Comparison of ENCODE assay signal across 9 cellular contexts in the genomic region with DNA sequence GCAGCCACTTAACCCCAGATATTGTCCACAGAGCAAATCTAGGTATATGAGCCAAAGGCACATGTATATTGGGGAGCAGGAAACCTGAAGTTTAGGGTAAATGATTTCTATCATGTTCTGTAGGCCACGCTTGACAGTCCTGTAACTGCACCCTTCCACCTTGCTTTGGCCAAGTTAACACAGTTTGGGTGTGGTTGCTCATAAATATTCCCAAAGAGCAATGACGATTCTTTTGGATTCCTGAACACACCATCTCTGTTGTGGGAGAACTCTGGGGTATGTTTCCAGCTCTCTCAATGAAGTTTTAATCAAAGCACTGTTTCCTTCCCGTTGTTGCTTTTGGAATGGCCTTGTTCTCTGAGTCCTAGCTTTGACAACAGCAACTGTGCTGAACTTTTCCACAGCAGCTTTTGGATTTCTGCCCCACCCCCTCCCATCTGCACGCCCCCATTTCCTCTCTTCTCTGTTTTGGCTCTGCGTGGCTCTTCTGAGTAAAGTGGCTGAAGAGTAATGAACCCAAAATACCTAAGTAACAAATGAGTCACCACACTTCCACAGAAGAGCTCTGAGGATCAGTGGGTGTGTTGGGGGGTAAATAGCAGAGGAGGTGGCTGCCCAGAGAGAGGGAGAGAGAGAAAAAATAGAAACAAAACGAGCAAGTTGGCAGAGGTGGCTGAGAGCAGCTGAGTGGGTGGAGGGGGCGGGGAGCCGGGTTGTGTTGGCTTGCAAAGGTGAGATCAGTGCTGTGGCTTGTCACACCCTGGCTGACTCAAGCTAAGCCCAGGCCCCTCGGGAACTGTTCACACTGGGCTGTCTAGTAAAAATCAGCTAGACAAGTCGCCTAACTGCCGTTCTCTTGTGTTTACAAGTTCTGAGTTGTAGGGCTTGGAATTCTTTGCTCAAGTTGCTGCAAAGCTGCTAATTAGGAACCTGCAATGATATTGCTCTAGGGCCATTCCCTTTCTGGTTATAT. TPM values are rescaled to one million over a fixed set of nuclear protein-coding genes. Genes with fewer than 3 reads are reported as not detected.
DNase-seq lines count a peak whose midpoint lies in the region; ATAC-seq, FAIRE-seq and TF ChIP-seq lines count a peak whose summit lies in the region.
"Had no signal": no experiment of that assay in that cellular context is flagged by ENCODE, and none has a peak within 500 bp of the region (broad histone marks: within the 10 kb centered on the region; RNA-seq: fewer than 3 reads in every experiment).

No MANE protein-coding gene starts in this region.

- POLR2A ChIA-PET in AG04449 (lab: Yijun Ruan, JAX), result interaction anchor here (0.7 to 1.4 kb wide), 7 partner anchors 27 to 1418 kb away, joined by 3 to 6 read pairs (median 4); partner anchors contain the start of gene RAP1A

- H3K4me1 ChIP-seq in tibial nerve, result peaks cover 5 to 44% (median 28%) of the 10 kb centered on the region in 4 donors

- WGBS in tibial nerve, 2 donors, result 7 to 9% methylated on average over 11 of the region's 11 CpGs

- TF ChIP-seq CTCF in AG04449 (IDR thresholded peaks at IDR 0.05; ENCODE audit: insufficient read depth, low read length, missing control alignments), result no peak
- TF ChIP-seq CTCF in tibial nerve (IDR thresholded peaks at IDR 0.05), result peak in 1 of 5 experiments; percentile 16

- FAIRE-seq in RCC 7860 (lab: Jason Lieb, UNC), result peak; percentile 87

- peak in 1 of 2 donors; percentile 62 for TF ChIP-seq EP300 in tibial nerve (IDR thresholded peaks at IDR 0.05)

- no peaks in the 10 kb centered on the region for H3K36me3 ChIP-seq in tibial nerve

- no peak for DNase-seq in AG04449 (ENCODE audit: low read depth, low spot score)
- DNase-seq in RCC 7860 (ENCODE audit: low spot score), result peak; percentile 88
- peak; percentile 68 for DNase-seq in activated gamma-delta T cell (lab: John Stamatoyannopoulos, UW)
- peak; percentile 90 for DNase-seq in glomerular visceral epithelial cell (ENCODE audit: extremely low spot score)
- DNase-seq in posterior vena cava (ENCODE audit: low spot score), result peak; percentile 93
- peak; percentile 74 to 78 for DNase-seq in tibial nerve (ENCODE audit: low spot score in 2 of 2)

- H3K9me3 ChIP-seq in tibial nerve, result no peaks in the 10 kb centered on the region

- H3K4me3 ChIP-seq in AG04449 (ENCODE audit: low read depth, low read length) (peak overlapping the region; percentile 31), tibial nerve (peak overlapping the region in 2 of 4 donors; percentile 6 to 18)

- no peak for TF ChIP-seq POLR2A in tibial nerve (IDR thresholded peaks at IDR 0.05)

- H3K27ac ChIP-seq in tibial nerve, result peak overlapping the region; percentile 53 to 89 (median 81)
- H3K27ac ChIP-seq: HL-60 had no signal

- ATAC-seq in GM18870 (IDR thresholded peaks at IDR 0.05; ENCODE audit: unreplicated experiment), result peak; percentile 77
- ATAC-seq in HG03095 (IDR thresholded peaks at IDR 0.05; ENCODE audit: unreplicated experiment), result peak; percentile 73

- no peaks in the 10 kb centered on the region for H3K27me3 ChIP-seq in tibial nerve

- CTCF ChIA-PET in AG04449 (lab: Yijun Ruan, JAX), result interaction anchor here (0.8 to 4.5 kb wide), 7 partner anchors 9 to 85 kb away, joined by 3 to 21 read pairs (median 4); no protein-coding TSS in a partner anchor

- intact Hi-C loops in posterior vena cava (cut with DNase I), result no loop called here

RNA-seq across cellular contexts. Expression of gene RAP1A, which starts 26.9 kb away (rescaled TPM):
- total RNA-seq in posterior vena cava (100 to 1,000 TPM; 187 to 227 TPM), tibial nerve (10 to 100 TPM; 45.5 to 48.7 (median 46.8) TPM)
